ENCODE assay signal across 14 cellular contexts in the genomic region with DNA sequence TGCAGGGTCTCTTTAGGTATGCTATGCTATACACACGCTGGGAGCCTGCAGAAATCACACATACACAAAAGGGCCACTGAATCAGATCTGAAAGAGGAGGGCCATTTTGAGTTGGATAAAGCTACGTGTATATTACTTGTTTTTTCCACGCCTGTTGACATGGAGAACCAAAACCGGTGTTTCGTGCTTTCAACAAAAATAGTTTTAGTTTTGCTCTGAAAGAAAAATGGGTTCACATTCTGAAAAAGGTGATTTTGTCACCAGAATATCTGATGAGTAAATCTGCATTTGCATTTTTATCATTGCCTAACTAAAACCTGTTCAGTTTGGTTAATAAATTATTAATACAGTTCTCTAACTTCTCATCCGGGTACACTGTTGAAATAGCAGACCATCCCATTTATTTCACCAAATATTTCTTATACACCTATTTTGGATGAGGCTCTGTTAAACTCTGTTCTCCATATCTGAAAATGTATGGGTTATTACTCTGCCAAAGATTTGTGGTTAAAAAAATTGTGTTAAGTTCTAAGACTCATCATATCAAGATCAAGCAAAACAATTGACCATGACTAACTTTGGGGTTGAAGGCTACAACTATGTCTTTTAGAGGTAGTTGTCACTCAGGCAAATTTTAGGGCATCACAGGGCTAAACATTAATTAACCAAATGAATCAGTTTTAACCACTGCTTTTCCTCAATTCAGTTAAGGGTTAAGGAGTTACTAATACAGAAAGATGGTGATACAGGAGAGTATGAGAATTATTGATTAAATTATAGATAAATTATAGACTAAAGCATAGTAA.
DNase-seq lines count a peak whose midpoint lies in the region; ATAC-seq and TF ChIP-seq lines count a peak whose summit lies in the region.
"Had no signal": no experiment of that assay in that cellular context is flagged by ENCODE, and none has a peak within 500 bp of the region (broad histone marks: within the 10 kb centered on the region; RNA-seq: fewer than 3 reads in every experiment).

No MANE protein-coding gene starts in this region.

- H3K36me3 ChIP-seq in right lobe of liver, result no peaks in the 10 kb centered on the region
- H3K36me3 ChIP-seq: SJSA1 had no signal

- H3K9me3 ChIP-seq in right lobe of liver, result no peaks in the 10 kb centered on the region
- H3K9me3 ChIP-seq: SJSA1 had no signal

- WGBS in right lobe of liver (ENCODE audit: insufficient coverage, low coverage, low lambda C conversion rate, missing lambda C conversion rate), result 76% methylated on average over 6 of the region's 6 CpGs

- H3K36me3 Mint-ChIP-seq in activated T-helper 1 cell treated with anti-CD3 and anti-CD28 coated beads, Interleukin-12 subunit alpha, Interleukin-12 subunit beta, Interleukin-2, Interleukin-4 antibody, amounts not matched to agents 30 ng/mL and 10 ng/mL and 1 ng/mL, durations not matched to agents 14 hours and 24 hours and 36 hours (ENCODE audit: low read depth), result peaks cover 9% of the 10 kb centered on the region

- peaks cover 41% of the 10 kb centered on the region for H3K4me1 Mint-ChIP-seq in activated T-helper 1 cell treated with anti-CD3 and anti-CD28 coated beads, Interleukin-12 subunit alpha, Interleukin-12 subunit beta, Interleukin-2, Interleukin-4 antibody, amounts not matched to agents 30 ng/mL and 10 ng/mL and 1 ng/mL, durations not matched to agents 14 hours and 24 hours and 36 hours (ENCODE audit: low read depth)

- H3K27me3 Mint-ChIP-seq in activated T-helper 1 cell treated with anti-CD3 and anti-CD28 coated beads, Interleukin-12 subunit alpha, Interleukin-12 subunit beta, Interleukin-2, Interleukin-4 antibody, amounts not matched to agents 30 ng/mL and 10 ng/mL and 1 ng/mL, durations not matched to agents 14 hours and 24 hours and 36 hours (ENCODE audit: insufficient read depth), result no peaks in the 10 kb centered on the region
- H3K27me3 Mint-ChIP-seq: activated CD4-positive, alpha-beta T cell treated with anti-CD3 and anti-CD28 coated beads for 36 hours had no signal

- H3K27me3 ChIP-seq in right lobe of liver, result no peaks in the 10 kb centered on the region
- H3K27me3 ChIP-seq: SJSA1 had no signal

- no peak overlapping the region for H3K4me3 Mint-ChIP-seq in activated T-helper 1 cell treated with anti-CD3 and anti-CD28 coated beads, Interleukin-12 subunit alpha, Interleukin-12 subunit beta, Interleukin-2, Interleukin-4 antibody, amounts not matched to agents 30 ng/mL and 10 ng/mL and 1 ng/mL, durations not matched to agents 14 hours and 24 hours and 36 hours
- H3K4me3 Mint-ChIP-seq: activated CD4-positive, alpha-beta T cell treated with anti-CD3 and anti-CD28 coated beads for 36 hours; nephron progenitor cell had no signal

- no peak for DNase-seq in activated CD4-positive, CD25-positive, alpha-beta regulatory T cell treated with anti-CD3 and anti-CD28 coated beads, Interleukin-2, amount 50 U/mL, for 72 hours
- DNase-seq in right lobe of liver (no peak), dermis blood vessel endothelial cell (no peak), OCI-M2 (lab: John Stamatoyannopoulos, UW; ENCODE audit: unreplicated experiment) (no peak)
- DNase-seq in activated T-helper 1 cell treated with anti-CD3 and anti-CD28 coated beads, Interleukin-12 subunit alpha, Interleukin-12 subunit beta, Interleukin-2, Interleukin-4 antibody, amounts not matched to agents 30 ng/mL and 10 ng/mL and 1 ng/mL, durations not matched to agents 14 hours and 24 hours and 36 hours (ENCODE audit: low spot score), result no peak
- DNase-seq: activated CD4-positive, alpha-beta T cell treated with anti-CD3 and anti-CD28 coated beads for 36 hours; cerebellar nuclear complex; NCI-H524 treated with DMSO at 0.1 percent for 48 hours; nephron progenitor cell had no signal

- H3K27ac Mint-ChIP-seq in activated T-helper 1 cell treated with anti-CD3 and anti-CD28 coated beads, Interleukin-12 subunit alpha, Interleukin-12 subunit beta, Interleukin-2, Interleukin-4 antibody, amounts not matched to agents 30 ng/mL and 10 ng/mL and 1 ng/mL, durations not matched to agents 14 hours and 24 hours and 36 hours, result no peak overlapping the region
- H3K27ac Mint-ChIP-seq: activated CD4-positive, alpha-beta T cell treated with anti-CD3 and anti-CD28 coated beads for 36 hours; nephron progenitor cell had no signal

- intact Hi-C loops in right lobe of liver (cut with DNase I), result no loop called here
- intact Hi-C loops in activated T-helper 1 cell treated with anti-CD3 and anti-CD28 coated beads, Interleukin-12 subunit alpha, Interleukin-12 subunit beta, Interleukin-2, Interleukin-4 antibody, amounts not matched to agents 30 ng/mL and 10 ng/mL and 1 ng/mL, durations not matched to agents 14 hours and 24 hours and 36 hours (cut with micrococcal nuclease), result no loop called here

- H3K9me3 Mint-ChIP-seq in activated T-helper 1 cell treated with anti-CD3 and anti-CD28 coated beads, Interleukin-12 subunit alpha, Interleukin-12 subunit beta, Interleukin-2, Interleukin-4 antibody, amounts not matched to agents 30 ng/mL and 10 ng/mL and 1 ng/mL, durations not matched to agents 14 hours and 24 hours and 36 hours, result peaks cover 11% of the 10 kb centered on the region
- H3K9me3 Mint-ChIP-seq: nephron progenitor cell had no signal

- TF ChIP-seq CTCF in right lobe of liver (IDR thresholded peaks at IDR 0.05), result no peak

- H3K4me3 ChIP-seq in right lobe of liver, result no peak overlapping the region
- H3K4me3 ChIP-seq: SJSA1, skin epidermis had no signal

- no peak overlapping the region for H3K27ac ChIP-seq in right lobe of liver
- H3K27ac ChIP-seq: SJSA1, skin epidermis had no signal

- peak; percentile 68 to 73 for ATAC-seq in activated CD4-positive, CD25-positive, alpha-beta regulatory T cell treated with anti-CD3 and anti-CD28 coated beads, Interleukin-2, amount 50 U/mL, for 24 hours
- ATAC-seq in HG02623 (IDR thresholded peaks at IDR 0.05; ENCODE audit: unreplicated experiment), result peak; percentile 40
- peak; percentile 42 for ATAC-seq in HG03439 (IDR thresholded peaks at IDR 0.05; ENCODE audit: unreplicated experiment)
- ATAC-seq in right lobe of liver, result no peak
- ATAC-seq: activated CD4-positive, alpha-beta T cell treated with anti-CD3 and anti-CD28 coated beads for 36 hours had no signal

- H3K4me1 ChIP-seq in right lobe of liver, result no peaks in the 10 kb centered on the region
- H3K4me1 ChIP-seq: SJSA1 had no signal

- no peak for TF ChIP-seq POLR2A in right lobe of liver (IDR thresholded peaks at IDR 0.05)

Comparison
In these comparisons a context has a peak if more than half of its experiments do, and no peak if none do; other contexts are left out.
1. ATAC-seq: peak in activated CD4-positive, CD25-positive, alpha-beta regulatory T cell treated with anti-CD3 and anti-CD28 coated beads, Interleukin-2, amount 50 U/mL, for 24 hours (2 of 2), HG02623 (single experiment) and HG03439 (single experiment); none in right lobe of liver (0 of 4).